ENCODE assay signal across 8 cellular contexts in the genomic region with DNA sequence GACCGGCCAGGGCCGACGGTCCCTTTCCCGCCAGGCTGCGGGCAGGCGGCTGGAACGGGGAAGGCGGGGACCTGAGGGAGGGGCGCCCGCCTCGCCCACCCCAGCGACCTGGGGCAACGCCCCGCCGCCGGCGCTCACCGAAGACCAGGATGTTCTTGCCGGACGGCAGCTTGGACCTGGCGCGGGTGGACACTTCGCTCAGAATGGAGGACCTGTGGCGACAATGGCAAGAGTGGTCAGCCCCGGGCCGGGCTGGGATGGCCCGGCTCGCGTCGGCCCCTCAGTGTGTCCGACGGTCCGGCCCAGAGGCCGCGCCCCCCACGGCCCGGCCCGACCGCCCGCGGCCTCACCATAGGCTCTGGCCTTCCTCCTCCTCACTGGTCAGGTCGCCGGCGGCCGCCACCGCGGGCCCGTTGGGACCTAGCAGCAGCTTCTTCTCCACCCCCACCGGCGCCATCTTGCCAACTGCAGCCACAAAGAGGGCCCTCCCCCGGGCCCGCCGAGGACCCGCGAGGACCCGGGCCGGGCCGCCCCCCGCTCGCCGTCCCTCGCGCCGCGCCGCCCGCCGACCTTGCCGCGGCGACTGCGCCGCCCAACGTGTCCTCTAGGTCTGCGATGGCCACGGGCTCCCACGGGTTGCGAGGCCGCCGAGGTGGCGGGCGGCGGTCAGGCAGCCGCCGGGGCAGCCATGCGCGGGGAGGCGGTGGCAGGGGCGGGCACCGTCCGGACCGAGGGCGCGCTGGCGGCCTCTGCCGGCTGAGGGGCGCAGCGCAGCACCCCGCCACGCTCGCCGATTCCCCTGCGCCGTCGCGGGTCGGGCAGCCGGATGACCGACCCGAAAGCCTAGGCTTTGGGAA. TPM values are rescaled to one million over a fixed set of nuclear protein-coding genes. Genes with fewer than 3 reads are reported as not detected.
DNase-seq lines count a peak whose midpoint lies in the region; ATAC-seq and TF ChIP-seq lines count a peak whose summit lies in the region.

Gene DYNC1LI2 (minus strand): TSS at position 475 of the 857 bp plus-strand sequence. CDS start 18 bp downstream, at position 457.

- TF ChIP-seq CTCF in Panc1 (IDR thresholded peaks at IDR 0.05) (peak; percentile 96), esophagus squamous epithelium (IDR thresholded peaks at IDR 0.05) (peak; percentile 68 to 96 (median 93))

- H3K36me3 ChIP-seq in Panc1 (ENCODE audit: control insufficient read depth, insufficient read depth, low read length), result peaks cover 11% of the 10 kb centered on the region
- H3K36me3 ChIP-seq in esophagus squamous epithelium, result peaks cover 0 to 31% (median 0%) of the 10 kb centered on the region in 3 donors

- ATAC-seq in GM19467 (IDR thresholded peaks at IDR 0.05; ENCODE audit: unreplicated experiment) (peak; percentile 85), Panc1 (peak; percentile 96)
- ATAC-seq in activated T-cell treated with anti-CD3 and anti-CD28 coated beads, Interleukin-2, amount 50 U/mL, for 72 hours (replicated peaks in 1 of 2), result peak; percentile 88 to 91

- H3K27ac Mint-ChIP-seq in activated T-cell treated with anti-CD3 and anti-CD28 coated beads, Interleukin-2, amount 50 U/mL, for 72 hours, result peak within 1 kb of the TSS; percentile 94

- intact Hi-C loops in Panc1 (cut with micrococcal nuclease; ENCODE audit: unreplicated experiment) (no loop called here), esophagus squamous epithelium (cut with DNase I) (no loop called here)

- BruUV-seq in Panc1 (replicated peaks; lab: Mats Ljungman, UMichigan), result TSS peak; percentile 71

- H3K4me1 Mint-ChIP-seq in activated T-cell treated with anti-CD3 and anti-CD28 coated beads, Interleukin-2, amount 50 U/mL, for 72 hours (ENCODE audit: low read depth), result peaks cover 47% of the 10 kb centered on the region

- H3K4me1 ChIP-seq in Panc1 (ENCODE audit: control insufficient read depth, insufficient read depth, low read length) (peaks cover 11% of the 10 kb centered on the region), esophagus squamous epithelium (peaks cover 13 to 51% (median 23%) of the 10 kb centered on the region in 3 donors)

- peak within 1 kb of the TSS; percentile 76 to 89 for H3K4me3 Mint-ChIP-seq in activated T-cell treated with anti-CD3 and anti-CD28 coated beads, Interleukin-2, amount 50 U/mL, for 72 hours

- peak in 1 of 4 donors; percentile 34 for TF ChIP-seq POLR2A in esophagus squamous epithelium (IDR thresholded peaks at IDR 0.05)

- H3K9me3 Mint-ChIP-seq in activated T-cell treated with anti-CD3 and anti-CD28 coated beads, Interleukin-2, amount 50 U/mL, for 72 hours, result no peaks in the 10 kb centered on the region

- POLR2A ChIA-PET in Panc1 (lab: Charles Lee), result interaction anchor here (0.6 kb wide), 1 partner anchor 59 kb away, joined by 5 read pairs; no protein-coding TSS in a partner anchor

- H3K9me3 ChIP-seq in Panc1 (ENCODE audit: control insufficient read depth, insufficient read depth, low read depth, low read length) (no peaks in the 10 kb centered on the region), esophagus squamous epithelium (no peaks in the 10 kb centered on the region)

- peaks cover 8 to 14% of the 10 kb centered on the region in 2 donors for H3K36me3 Mint-ChIP-seq in activated T-cell treated with anti-CD3 and anti-CD28 coated beads, Interleukin-2, amount 50 U/mL, for 72 hours (ENCODE audit: insufficient read depth in 2 of 2)

- in situ Hi-C loops in Panc1 (cut with HindIII; ENCODE audit: low pct_unique_long_range_greater_than_20kb, low sequenced_read_pairs), result no loop called here

- H3K27ac ChIP-seq in Panc1 (ENCODE audit: low read length) (peak within 1 kb of the TSS; percentile 74), esophagus squamous epithelium (peak within 1 kb of the TSS; percentile 94 to 98 (median 97))

- CTCF ChIA-PET in Panc1 (lab: Charles Lee), result interaction anchor here (0.7 kb wide), 1 partner anchor 88 kb away, joined by 6 read pairs; no protein-coding TSS in a partner anchor

- 0% methylated on average over 1 of the region's 110 CpGs; no CpG with 5 or more reads in 1 of the 2 donors for WGBS in esophagus squamous epithelium, 2 donors

- H3K27me3 Mint-ChIP-seq in activated T-cell treated with anti-CD3 and anti-CD28 coated beads, Interleukin-2, amount 50 U/mL, for 72 hours (ENCODE audit: low read depth), result peaks cover 10% of the 10 kb centered on the region

- DNase-seq in D341Med (ENCODE audit: low spot score) (peak; percentile 98), HT-29 (ENCODE audit: low spot score) (peak; percentile 80), Panc1 (ENCODE audit: low read depth, low spot score) (no peak), esophagus squamous epithelium (lab: John Stamatoyannopoulos, UW) (no peak), myocyte (ENCODE audit: low read depth) (peak; percentile 79)
- DNase-seq in activated T-cell treated with anti-CD3 and anti-CD28 coated beads, Interleukin-2, amount 50 U/mL, for 72 hours, result peak; percentile 88 to 92
- DNase-seq in stimulated activated CD8-positive, alpha-beta memory T cell treated with anti-CD3 and anti-CD28 coated beads, Interleukin-7, amount 100 ng/mL, for 48 hours (ENCODE audit: extremely low read depth in 1 of 2, low read depth in 1 of 2), result peak; percentile 66

- H3K27me3 ChIP-seq in Panc1 (ENCODE audit: control insufficient read depth, insufficient read depth, low read length) (no peaks in the 10 kb centered on the region), esophagus squamous epithelium (no peaks in the 10 kb centered on the region)

- peak within 1 kb of the TSS; percentile 79 to 94 for H3K4me3 ChIP-seq in Panc1 (ENCODE audit: low read depth in 2 of 2, low read length in 2 of 2)
- peak within 1 kb of the TSS; percentile 85 to 99 (median 96) for H3K4me3 ChIP-seq in esophagus squamous epithelium

RNA-seq across cellular contexts. Expression of gene DYNC1LI2, which starts in this region (rescaled TPM):
- 67.3 and 69.2 TPM in 2 replicates for total RNA-seq in HT-29 (2014; rRNA removed; shearing (Covaris generic))
- 103 TPM for total RNA-seq in Panc1 (2021; ENCODE audit: unreplicated experiment)
- polyA plus RNA-seq in Panc1 (2012; ENCODE audit: insufficient read length), result 64.9 TPM
- total RNA-seq in activated T-cell treated with anti-CD3 and anti-CD28 coated beads, Interleukin-2, amount 50 U/mL, for 72 hours, result 10 to 100 TPM; 60.0 to 67.6 TPM
- total RNA-seq in esophagus squamous epithelium, result 100 to 1,000 TPM in 1 of 4 donors, 10 to 100 TPM in 3; 66.4 to 140 (median 86.2) TPM
- 108 and 137 TPM in 2 replicates for total RNA-seq in myocyte
- 79.6 TPM for polyA plus RNA-seq in myocyte (2012)

Comparison
In these comparisons a context has a peak if more than half of its experiments do, and no peak if none do; other contexts are left out.
1. DNase-seq: peak in D341Med (single experiment), HT-29 (single experiment), activated T-cell treated with anti-CD3 and anti-CD28 coated beads, Interleukin-2, amount 50 U/mL, for 72 hours (2 of 2), myocyte (single experiment) and stimulated activated CD8-positive, alpha-beta memory T cell treated with anti-CD3 and anti-CD28 coated beads, Interleukin-7, amount 100 ng/mL, for 48 hours (2 of 2); none in Panc1 (single experiment) and esophagus squamous epithelium (single experiment).
2. Peak in every context shown above with its lines, with median percentiles within 50 percentile points of each other: ATAC-seq.